ENCODE assay signal across 8 cellular contexts in the genomic region with DNA sequence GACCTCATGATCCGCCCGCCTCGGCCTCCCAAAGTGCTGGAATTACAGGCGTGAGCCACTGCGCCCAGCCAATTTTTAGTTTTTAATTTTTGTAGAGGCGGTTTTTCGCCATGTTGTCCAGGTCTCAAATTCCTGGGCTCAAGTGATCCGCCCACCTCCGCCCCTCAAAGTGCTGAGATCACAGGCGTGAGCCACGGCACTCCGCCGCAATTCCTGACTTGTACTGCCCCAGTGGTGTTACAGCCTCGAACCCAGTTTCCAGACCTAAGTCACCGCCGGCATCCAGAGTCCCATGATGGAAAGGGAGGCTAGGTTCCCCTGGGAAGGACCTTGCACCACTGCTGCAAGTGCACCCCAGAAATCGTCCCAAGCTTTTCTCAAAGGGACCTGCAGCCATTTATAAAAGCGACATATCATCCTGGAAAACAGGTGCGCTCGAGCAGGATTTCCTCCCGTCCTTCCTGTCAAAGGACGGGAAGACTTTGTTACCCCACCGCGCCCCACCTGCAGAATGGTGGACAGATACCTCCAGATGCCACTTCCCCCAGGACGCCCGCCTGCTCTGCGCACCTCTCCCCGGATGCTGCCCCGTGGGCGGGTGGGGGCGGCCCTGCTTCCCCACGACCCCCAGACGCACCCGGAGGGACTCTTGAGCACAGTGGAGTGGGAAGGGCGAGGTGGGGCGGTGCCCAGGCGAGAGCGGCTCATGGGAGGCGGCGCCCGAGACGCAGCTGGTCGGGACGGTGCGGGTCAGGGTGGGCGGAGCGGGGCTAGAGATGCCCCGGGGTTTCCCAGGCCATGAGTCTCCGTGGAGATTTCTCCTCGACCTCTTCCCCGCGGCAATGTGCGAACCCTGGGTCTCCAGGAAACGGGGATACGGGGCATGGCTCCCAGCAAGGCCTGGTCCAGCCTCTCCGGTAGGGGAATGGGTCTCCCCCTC. TPM values are rescaled to one million over a fixed set of nuclear protein-coding genes. Genes with fewer than 3 reads are reported as not detected.
DNase-seq lines count a peak whose midpoint lies in the region; ATAC-seq, FAIRE-seq and TF ChIP-seq lines count a peak whose summit lies in the region.

No MANE protein-coding gene starts in this region.

- peaks cover 13% of the 10 kb centered on the region; the same call in 1 of the 2 replicates for H3K36me3 ChIP-seq in ES-I3 (ENCODE audit: insufficient read depth, low read length)
- peaks cover 14% of the 10 kb centered on the region for H3K36me3 ChIP-seq in astrocyte (ENCODE audit: insufficient read depth, low read length)
- H3K36me3 ChIP-seq in sigmoid colon = peaks cover 11 to 22% (median 14%) of the 10 kb centered on the region in 4 donors

- H3K79me2 ChIP-seq in astrocyte (ENCODE audit: insufficient read depth, low read length) = peaks cover 26% of the 10 kb centered on the region

- H3K27me3 ChIP-seq in astrocyte (ENCODE audit: insufficient read depth, low read length) (no peaks in the 10 kb centered on the region), sigmoid colon (no peaks in the 10 kb centered on the region)

- WGBS in sigmoid colon, 2 donors = 4 to 5% methylated on average over 56 of the region's 56 CpGs

- peaks cover 7% of the 10 kb centered on the region for H3K4me1 Mint-ChIP-seq in astrocyte (ENCODE audit: low read depth, unreplicated experiment)

- no peaks in the 10 kb centered on the region for H3K27me3 Mint-ChIP-seq in astrocyte (ENCODE audit: low read depth, unreplicated experiment)

- H3K27ac ChIP-seq in astrocyte (ENCODE audit: low read depth, low read length) (peak overlapping the region; percentile 96), sigmoid colon (peak overlapping the region; percentile 95 to 98 (median 97))

- no peak for TF ChIP-seq EP300 in sigmoid colon (IDR thresholded peaks at IDR 0.05)

- TF ChIP-seq POLR2A in sigmoid colon (IDR thresholded peaks at IDR 0.05) = peak in 1 of 2 donors; percentile 30

- H4K20me1 ChIP-seq in astrocyte (ENCODE audit: insufficient read depth, low read length) = peaks cover 34% of the 10 kb centered on the region

- H3K4me2 ChIP-seq in astrocyte (ENCODE audit: low read length) = peak overlapping the region; percentile 92

- H3K9me3 ChIP-seq in ES-I3 (ENCODE audit: control insufficient read depth, insufficient read depth, low read length) (no peaks in the 10 kb centered on the region), astrocyte (ENCODE audit: insufficient read depth, low read depth, low read length) (no peaks in the 10 kb centered on the region), sigmoid colon (no peaks in the 10 kb centered on the region)

- H3K9ac ChIP-seq in ES-I3 (ENCODE audit: low read depth, low read length) (peak overlapping the region; percentile 74), astrocyte (ENCODE audit: low read length) (peak overlapping the region; percentile 98)

- H3K4me1 ChIP-seq in ES-I3 (ENCODE audit: insufficient read depth, low read length) (no peaks in the 10 kb centered on the region; the same call in 1 of the 2 replicates), astrocyte (ENCODE audit: insufficient read depth, low read length) (peaks cover 4% of the 10 kb centered on the region), sigmoid colon (peaks cover 0 to 20% (median 13%) of the 10 kb centered on the region in 4 donors)

- no peaks in the 10 kb centered on the region for H3K9me3 Mint-ChIP-seq in astrocyte (ENCODE audit: unreplicated experiment)

- in situ Hi-C loops in SK-MEL-5 (cut with HindIII; ENCODE audit: low pct_unique_long_range_greater_than_20kb, low sequenced_read_pairs) = no loop called here

- H3K4me3 Mint-ChIP-seq in astrocyte (ENCODE audit: unreplicated experiment) = peak overlapping the region; percentile 98

- H3K36me3 Mint-ChIP-seq in astrocyte (ENCODE audit: low read depth, unreplicated experiment) = peaks cover 13% of the 10 kb centered on the region

- intact Hi-C loops in sigmoid colon (cut with DNase I) = loop anchor here (5.0 kb wide), 1 partner anchor 90 kb away; the partner anchor contains the start of gene UBL4A

- peak overlapping the region; percentile 23 for H2AFZ ChIP-seq in astrocyte (ENCODE audit: low read depth, low read length)

- H3K4me3 ChIP-seq in astrocyte (ENCODE audit: insufficient read depth, low read depth, low read length) (peak overlapping the region; percentile 59), iPS-11a (ENCODE audit: low read depth, low read length) (peak overlapping the region; percentile 91), sigmoid colon (peak overlapping the region; percentile 38 to 80 (median 62))

- peak; percentile 53 for ATAC-seq in GM21529 (IDR thresholded peaks at IDR 0.05; ENCODE audit: unreplicated experiment)

- DNase-seq in HuH-7.5 (ENCODE audit: low spot score) (peak; percentile 54), SK-MEL-5 (ENCODE audit: low read depth, low spot score) (peak; percentile 33), astrocyte (ENCODE audit: low read depth) (peak; percentile 25), sigmoid colon (peak; percentile 90), SKM-1 treated with dmso at 0.1 percent for 144 hours (lab: John Stamatoyannopoulos, UW; ENCODE audit: unreplicated experiment) (no peak)

- TF ChIP-seq CTCF in astrocyte (IDR thresholded peaks at IDR 0.05; ENCODE audit: insufficient read depth, low read depth, low read length) (no peak), sigmoid colon (IDR thresholded peaks at IDR 0.05) (no peak)

- H3K27ac Mint-ChIP-seq in astrocyte (ENCODE audit: unreplicated experiment) = peak overlapping the region; percentile 99

- no peak for FAIRE-seq in astrocyte (lab: Jason Lieb, UNC)

RNA-seq across cellular contexts. Expression of gene RPL10, which starts 1.0 kb away (rescaled TPM):
- 3,421 and 3,578 TPM in 2 replicates for total RNA-seq in SK-MEL-5 (2014; rRNA removed; shearing (Covaris generic))
- 4,659 and 5,421 TPM in 2 replicates for polyA plus RNA-seq in SK-MEL-5 (2015; cell fraction: cytosol; rRNA removed)
- 1,251 and 1,421 TPM in 2 replicates for polyA plus RNA-seq in SK-MEL-5 (2015; cell fraction: nucleus; rRNA removed)
- total RNA-seq in astrocyte (1,848 and 1,967 TPM in 2 replicates), sigmoid colon (1,000 to 10,000 TPM; 3,138 to 8,651 (median 6,770) TPM)
- polyA plus RNA-seq in sigmoid colon = 1,000 to 10,000 TPM; 4,760 to 8,094 (median 5,003) TPM

RNA-seq across cellular contexts. Expression of gene DNASE1L1, which starts 11.8 kb away (rescaled TPM):
- total RNA-seq in SK-MEL-5 (2014; rRNA removed; shearing (Covaris generic)) = 53.4 and 56.8 TPM in 2 replicates
- 70.7 and 87.8 TPM in 2 replicates for polyA plus RNA-seq in SK-MEL-5 (2015; cell fraction: cytosol; rRNA removed)
- 38.6 and 38.8 TPM in 2 replicates for polyA plus RNA-seq in SK-MEL-5 (2015; cell fraction: nucleus; rRNA removed)
- total RNA-seq in astrocyte = 35.1 and 39.1 TPM in 2 replicates
- 10 to 100 TPM; 10.9 to 21.8 (median 16.6) TPM for total RNA-seq in sigmoid colon
- polyA plus RNA-seq in sigmoid colon = 10 to 100 TPM; 15.5 to 25.7 (median 17.4) TPM

RNA-seq across cellular contexts. Expression of gene TAFAZZIN, which starts 14.1 kb away (rescaled TPM):
- 17.6 and 25.3 TPM in 2 replicates for total RNA-seq in SK-MEL-5 (2014; rRNA removed; shearing (Covaris generic))
- polyA plus RNA-seq in SK-MEL-5 (2015; cell fraction: cytosol; rRNA removed) = 18.6 and 20.8 TPM in 2 replicates
- polyA plus RNA-seq in SK-MEL-5 (2015; cell fraction: nucleus; rRNA removed) = 407 and 423 TPM in 2 replicates
- total RNA-seq in astrocyte (16.6 and 20.7 TPM in 2 replicates), sigmoid colon (10 to 100 TPM; 35.7 to 58.2 (median 36.6) TPM)
- polyA plus RNA-seq in sigmoid colon = 10 to 100 TPM in 1 of 3 donors, 1 to 10 TPM in 2; 8.4 to 48.0 (median 9.2) TPM

RNA-seq across cellular contexts. Expression of gene EMD, which starts 18.1 kb away (rescaled TPM):
- total RNA-seq in SK-MEL-5 (2014; rRNA removed; shearing (Covaris generic)) = 15.4 and 21.3 TPM in 2 replicates
- polyA plus RNA-seq in SK-MEL-5 (2015; cell fraction: cytosol; rRNA removed) = 66.5 and 77.3 TPM in 2 replicates
- 119 and 130 TPM in 2 replicates for polyA plus RNA-seq in SK-MEL-5 (2015; cell fraction: nucleus; rRNA removed)
- total RNA-seq in astrocyte (75.6 and 75.7 TPM in 2 replicates), sigmoid colon (10 to 100 TPM; 44.3 to 66.8 (median 48.6) TPM)
- polyA plus RNA-seq in sigmoid colon = 10 to 100 TPM; 40.7 to 87.9 (median 42.6) TPM

RNA-seq across cellular contexts. Expression of gene FLNA, which starts 22.8 kb away (rescaled TPM):
- 108 and 138 TPM in 2 replicates for total RNA-seq in SK-MEL-5 (2014; rRNA removed; shearing (Covaris generic))
- 114 and 154 TPM in 2 replicates for polyA plus RNA-seq in SK-MEL-5 (2015; cell fraction: cytosol; rRNA removed)
- 164 and 180 TPM in 2 replicates for polyA plus RNA-seq in SK-MEL-5 (2015; cell fraction: nucleus; rRNA removed)
- total RNA-seq in astrocyte (2,809 and 2,978 TPM in 2 replicates), sigmoid colon (1,000 to 10,000 TPM; 2,494 to 9,435 (median 5,341) TPM)
- polyA plus RNA-seq in sigmoid colon = 100 to 1,000 TPM in 1 of 3 donors, 10 to 100 TPM in 2; 27.0 to 442 (median 42.0) TPM
